ENCODE assay signal across 11 cellular contexts in genomic region chr15:90407871-90408317, GRCh38. TPM values are rescaled to one million over a fixed set of nuclear protein-coding genes. Genes with fewer than 3 reads are reported as not detected.
A peak's percentile ranks its signal among the peaks of the same experiment; 100 is the strongest.
DNase-seq lines count a peak whose midpoint lies in the region; ATAC-seq, FAIRE-seq and TF ChIP-seq lines count a peak whose summit lies in the region.
"Had no signal": no experiment of that assay in that cellular context is flagged by ENCODE, and none has a peak within 500 bp of the region (broad histone marks: within the 10 kb centered on the region; RNA-seq: fewer than 3 reads in every experiment).

No MANE protein-coding gene starts in this region.

- peaks cover 78% of the 10 kb centered on the region for H3K4me1 Mint-ChIP-seq in activated naive CD4-positive, alpha-beta T cell treated with anti-CD3 and anti-CD28 coated beads, Interleukin-2, amount 50 U/mL, for 24 hours
- H3K4me1 Mint-ChIP-seq in activated T-helper 2 cell treated with anti-CD3 and anti-CD28 coated beads, Interferon-gamma antibody, Interleukin-2, Interleukin-4, amounts not matched to agents 10 μg/mL and 5 μg/mL and 100 μg/mL, durations not matched to agents 14 hours and 24 hours and 36 hours (ENCODE audit: low read depth) = peaks cover 70% of the 10 kb centered on the region

- H3K27me3 ChIP-seq in keratinocyte (ENCODE audit: control insufficient read depth, extremely low read depth, insufficient read depth, low read length) (no peaks in the 10 kb centered on the region), upper lobe of left lung (no peaks in the 10 kb centered on the region)
- H3K27me3 ChIP-seq: heart left ventricle had no signal

- H2AFZ ChIP-seq in keratinocyte (ENCODE audit: control insufficient read depth, low read length) = no peak overlapping the region

- intact Hi-C loops in activated T-helper 2 cell treated with anti-CD3 and anti-CD28 coated beads, Interferon-gamma antibody, Interleukin-2, Interleukin-4, amounts not matched to agents 10 μg/mL and 5 μg/mL and 100 μg/mL, durations not matched to agents 14 hours and 24 hours and 36 hours (cut with micrococcal nuclease) = loop anchor here (1.0 to 5.0 kb wide), 4 partner anchors 8 to 101 kb away; no protein-coding TSS in a partner anchor

- H3K27ac ChIP-seq in keratinocyte (ENCODE audit: control insufficient read depth, insufficient read depth, low read length) (no peak overlapping the region), upper lobe of left lung (peak overlapping the region; percentile 36 to 68 (median 56))
- H3K27ac ChIP-seq: WERI-Rb-1 had no signal

- WGBS in upper lobe of left lung, 2 donors = 49 to 51% methylated on average over 2 of the region's 2 CpGs

- peak; percentile 68 for FAIRE-seq in keratinocyte (lab: Jason Lieb, UNC)

- no peak for TF ChIP-seq CTCF in keratinocyte (optimal IDR thresholded peaks at IDR 0.05 in 1 of 3, IDR thresholded peaks at IDR 0.05 in 1 of 3, conservative IDR thresholded peaks at IDR 0.05 in 1 of 3; ENCODE audit: extremely low read depth in 1 of 3, insufficient read depth in 2 of 3, low read length in 3 of 3)
- no peak for TF ChIP-seq CTCF in upper lobe of left lung (IDR thresholded peaks at IDR 0.05)

- DNase-seq in activated naive CD4-positive, alpha-beta T cell (lab: John Stamatoyannopoulos, UW) = no peak
- peak; percentile 30 for DNase-seq in activated T-helper 2 cell treated with anti-CD3 and anti-CD28 coated beads, Interferon-gamma antibody, Interleukin-2, Interleukin-4, amounts not matched to agents 10 μg/mL and 5 μg/mL and 100 μg/mL, durations not matched to agents 14 hours and 24 hours and 36 hours (ENCODE audit: low spot score)
- DNase-seq in keratinocyte (ENCODE audit: low read depth, low spot score) = no peak
- no peak for DNase-seq in upper lobe of left lung
- no peak for DNase-seq in amniotic stem cell (lab: John Stamatoyannopoulos, UW)
- no peak for DNase-seq in SIG-M5 treated with dmso at 0.1 percent for 504 hours (lab: John Stamatoyannopoulos, UW; ENCODE audit: unreplicated experiment)
- no peak for DNase-seq in NCI-H146 (lab: John Stamatoyannopoulos, UW)
- DNase-seq: heart left ventricle, NCI-H1436, WERI-Rb-1 had no signal

- peaks cover 42% of the 10 kb centered on the region for H3K4me1 ChIP-seq in keratinocyte (ENCODE audit: control insufficient read depth, extremely low read depth, insufficient read depth, low read length)
- H3K4me1 ChIP-seq in upper lobe of left lung = peaks cover 56 to 72% (median 69%) of the 10 kb centered on the region in 4 donors

- peak overlapping the region; percentile 2 for H3K4me3 Mint-ChIP-seq in activated naive CD4-positive, alpha-beta T cell treated with anti-CD3 and anti-CD28 coated beads, Interleukin-2, amount 50 U/mL, for 24 hours
- H3K4me3 Mint-ChIP-seq in activated T-helper 2 cell treated with anti-CD3 and anti-CD28 coated beads, Interferon-gamma antibody, Interleukin-2, Interleukin-4, amounts not matched to agents 10 μg/mL and 5 μg/mL and 100 μg/mL, durations not matched to agents 14 hours and 24 hours and 36 hours (ENCODE audit: low read depth) = peak overlapping the region; percentile 37

- peaks cover 14% of the 10 kb centered on the region for H3K36me3 Mint-ChIP-seq in activated naive CD4-positive, alpha-beta T cell treated with anti-CD3 and anti-CD28 coated beads, Interleukin-2, amount 50 U/mL, for 24 hours
- peaks cover 39% of the 10 kb centered on the region for H3K36me3 Mint-ChIP-seq in activated T-helper 2 cell treated with anti-CD3 and anti-CD28 coated beads, Interferon-gamma antibody, Interleukin-2, Interleukin-4, amounts not matched to agents 10 μg/mL and 5 μg/mL and 100 μg/mL, durations not matched to agents 14 hours and 24 hours and 36 hours (ENCODE audit: low read depth)

- no peak overlapping the region for H3K9ac ChIP-seq in keratinocyte (ENCODE audit: control insufficient read depth, extremely low read depth, insufficient read depth, low read length)

- no peaks in the 10 kb centered on the region for H3K9me1 ChIP-seq in keratinocyte (ENCODE audit: control insufficient read depth, extremely low read depth, insufficient read depth, low read length)

- H3K27ac Mint-ChIP-seq in activated naive CD4-positive, alpha-beta T cell treated with anti-CD3 and anti-CD28 coated beads, Interleukin-2, amount 50 U/mL, for 24 hours = peak overlapping the region; percentile 61
- H3K27ac Mint-ChIP-seq in activated T-helper 2 cell treated with anti-CD3 and anti-CD28 coated beads, Interferon-gamma antibody, Interleukin-2, Interleukin-4, amounts not matched to agents 10 μg/mL and 5 μg/mL and 100 μg/mL, durations not matched to agents 14 hours and 24 hours and 36 hours = peak overlapping the region; percentile 72

- H3K9me3 Mint-ChIP-seq in activated naive CD4-positive, alpha-beta T cell treated with anti-CD3 and anti-CD28 coated beads, Interleukin-2, amount 50 U/mL, for 24 hours = no peaks in the 10 kb centered on the region
- H3K9me3 Mint-ChIP-seq in activated T-helper 2 cell treated with anti-CD3 and anti-CD28 coated beads, Interferon-gamma antibody, Interleukin-2, Interleukin-4, amounts not matched to agents 10 μg/mL and 5 μg/mL and 100 μg/mL, durations not matched to agents 14 hours and 24 hours and 36 hours = peaks cover 12% of the 10 kb centered on the region

- H3K4me2 ChIP-seq in keratinocyte (ENCODE audit: control insufficient read depth, extremely low read depth, insufficient read depth, low read depth, low read length) = no peak overlapping the region

- TF ChIP-seq EP300 in upper lobe of left lung (IDR thresholded peaks at IDR 0.05) = peak in 1 of 4 donors; percentile 59

- dilution Hi-C loops in keratinocyte (cut with MboI; ENCODE audit: extremely low pct_ligation_motif_present, low sequenced_read_pairs) = no loop called here

- H3K36me3 ChIP-seq in keratinocyte (ENCODE audit: control insufficient read depth in 2 of 2, extremely low read depth in 1 of 2, insufficient read depth in 2 of 2, low read length in 2 of 2) (peaks cover 0 to 4% of the 10 kb centered on the region in 2 experiments), upper lobe of left lung (peaks cover 0 to 2% (median 0%) of the 10 kb centered on the region in 4 donors)
- H3K36me3 ChIP-seq: WERI-Rb-1 had no signal

- no peak for TF ChIP-seq POLR2A in upper lobe of left lung (IDR thresholded peaks at IDR 0.05)

- ATAC-seq in upper lobe of left lung (ENCODE audit: low FRiP score in 2 of 2) = peak; percentile 20 to 74

- peaks cover 87% of the 10 kb centered on the region for H3K79me2 ChIP-seq in keratinocyte (ENCODE audit: control insufficient read depth, insufficient read depth, low read length)

- no peak overlapping the region for H3K4me3 ChIP-seq in keratinocyte (ENCODE audit: control insufficient read depth in 2 of 3, extremely low read depth in 1 of 3, insufficient read depth in 2 of 3, low read depth in 1 of 3, low read length in 3 of 3)
- no peak overlapping the region for H3K4me3 ChIP-seq in upper lobe of left lung
- H3K4me3 ChIP-seq: heart left ventricle had no signal

- peaks cover 12% of the 10 kb centered on the region for H4K20me1 ChIP-seq in keratinocyte (ENCODE audit: control insufficient read depth, extremely low read depth, insufficient read depth, low read length)

- H3K27me3 Mint-ChIP-seq in activated naive CD4-positive, alpha-beta T cell treated with anti-CD3 and anti-CD28 coated beads, Interleukin-2, amount 50 U/mL, for 24 hours = no peaks in the 10 kb centered on the region
- H3K27me3 Mint-ChIP-seq in activated T-helper 2 cell treated with anti-CD3 and anti-CD28 coated beads, Interferon-gamma antibody, Interleukin-2, Interleukin-4, amounts not matched to agents 10 μg/mL and 5 μg/mL and 100 μg/mL, durations not matched to agents 14 hours and 24 hours and 36 hours (ENCODE audit: low read depth) = no peaks in the 10 kb centered on the region

- no peaks in the 10 kb centered on the region for H3K9me3 ChIP-seq in keratinocyte (ENCODE audit: control insufficient read depth, low read depth, low read length)
- no peaks in the 10 kb centered on the region for H3K9me3 ChIP-seq in upper lobe of left lung
- H3K9me3 ChIP-seq: heart left ventricle had no signal

RNA-seq across cellular contexts. Expression of gene IQGAP1, which starts 19.9 kb away (rescaled TPM):
- 186 and 196 TPM in 2 replicates for total RNA-seq in activated T-helper 2 cell treated with anti-CD3 and anti-CD28 coated beads, Interferon-gamma antibody, Interleukin-2, Interleukin-4, amounts not matched to agents 10 μg/mL and 5 μg/mL and 100 μg/mL, durations not matched to agents 14 hours and 24 hours and 36 hours
- 219 to 310 TPM (median 253 TPM) in 3 replicates for polyA plus RNA-seq in keratinocyte
- 1,067 TPM for polyA plus RNA-seq in keratinocyte (2011; ENCODE audit: low read depth)
- 127 and 198 TPM in 2 replicates for polyA plus RNA-seq in keratinocyte (2011; cell fraction: cytosol; rRNA removed)
- polyA plus RNA-seq in keratinocyte (2011; cell fraction: nucleus; rRNA removed) = 543 and 692 TPM in 2 replicates
- 163 and 252 TPM in 2 replicates for polyA plus RNA-seq in keratinocyte (2012; ENCODE audit: low replicate concordance)
- polyA minus RNA-seq in keratinocyte = 189 to 616 TPM (median 435 TPM) in 3 replicates
- 205 TPM for polyA minus RNA-seq in keratinocyte (2011; cell fraction: cytosol; rRNA and poly(A)+ RNA removed)
- 533 and 899 TPM in 2 replicates for polyA minus RNA-seq in keratinocyte (2011; cell fraction: nucleus; rRNA and poly(A)+ RNA removed)
- 100 to 1,000 TPM; 216 to 502 (median 344) TPM for total RNA-seq in upper lobe of left lung

RNA-seq across cellular contexts. Expression of gene ZNF774, which starts 55.8 kb away (rescaled TPM):
- total RNA-seq in activated T-helper 2 cell treated with anti-CD3 and anti-CD28 coated beads, Interferon-gamma antibody, Interleukin-2, Interleukin-4, amounts not matched to agents 10 μg/mL and 5 μg/mL and 100 μg/mL, durations not matched to agents 14 hours and 24 hours and 36 hours = 2.7 and 3.6 TPM in 2 replicates
- 2.0 to 2.3 TPM (median 2.2 TPM) in 3 replicates for polyA plus RNA-seq in keratinocyte
- 1.1 TPM for polyA plus RNA-seq in keratinocyte (2011; ENCODE audit: low read depth)
- polyA plus RNA-seq in keratinocyte (2011; cell fraction: cytosol; rRNA removed) = 1.1 and 1.5 TPM in 2 replicates
- 2.6 and 2.8 TPM in 2 replicates for polyA plus RNA-seq in keratinocyte (2011; cell fraction: nucleus; rRNA removed)
- polyA plus RNA-seq in keratinocyte (2012; ENCODE audit: low replicate concordance) = 0.78 and 1.5 TPM in 2 replicates
- polyA minus RNA-seq in keratinocyte = 0.72 to 1.8 TPM (median 1.4 TPM) in 3 replicates
- 0.38 TPM for polyA minus RNA-seq in keratinocyte (2011; cell fraction: cytosol; rRNA and poly(A)+ RNA removed)
- polyA minus RNA-seq in keratinocyte (2011; cell fraction: nucleus; rRNA and poly(A)+ RNA removed) = 0.74 and 2.2 TPM in 2 replicates
- total RNA-seq in upper lobe of left lung = 1 to 10 TPM in 5 of 6 donors, under 1 TPM in 1; 1.00 to 8.4 (median 3.4) TPM
